ENCODE assay signal across 10 cellular contexts in the genomic region with DNA sequence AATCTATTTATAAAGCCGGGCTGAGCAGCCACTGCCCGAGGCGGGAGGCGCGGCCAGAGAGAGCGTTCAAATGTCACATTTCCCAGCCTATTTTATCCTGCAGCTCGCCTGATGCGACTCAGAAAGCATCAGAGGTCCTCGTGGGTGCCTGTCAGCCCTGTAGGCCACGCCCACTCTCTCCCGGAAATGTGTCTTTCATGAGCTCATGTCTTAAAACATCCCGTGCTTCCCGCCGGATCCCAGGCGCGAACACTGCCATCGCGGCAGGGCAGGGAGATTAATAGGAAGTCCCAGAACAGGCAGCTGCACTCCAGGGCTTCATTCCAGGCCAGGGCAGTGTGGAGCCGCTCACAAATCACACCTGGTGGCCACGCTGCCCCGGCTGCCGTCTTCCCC.
DNase-seq lines count a peak whose midpoint lies in the region; ATAC-seq and TF ChIP-seq lines count a peak whose summit lies in the region.
"Had no signal": no experiment of that assay in that cellular context is flagged by ENCODE, and none has a peak within 500 bp of the region (broad histone marks: within the 10 kb centered on the region; RNA-seq: fewer than 3 reads in every experiment).

No MANE protein-coding gene starts in this region.

- no peaks in the 10 kb centered on the region for H3K9me1 ChIP-seq in IMR-90 (ENCODE audit: insufficient read depth, low read length)

- no peak overlapping the region for H3K4me3 Mint-ChIP-seq in CD4-positive, alpha-beta memory T cell
- H3K4me3 Mint-ChIP-seq: activated CD4-positive, alpha-beta memory T cell treated with anti-CD3 and anti-CD28 coated beads, Interleukin-2, amount 10 ng/mL, durations not matched to agents 7 days and 5 days; memory B cell had no signal

- no peaks in the 10 kb centered on the region for H3K9me3 Mint-ChIP-seq in CD4-positive, alpha-beta memory T cell
- H3K9me3 Mint-ChIP-seq: memory B cell had no signal

- TF ChIP-seq POLR2A in IMR-90 (IDR thresholded peaks at IDR 0.05; ENCODE audit: low read depth, low read length): no peak
- no peak for TF ChIP-seq POLR2A in lower leg skin (IDR thresholded peaks at IDR 0.05)

- H2BK5ac ChIP-seq in IMR-90 (ENCODE audit: low read depth, low read length, poor library complexity, severe bottlenecking): no peak overlapping the region

- no peaks in the 10 kb centered on the region for H3K27me3 ChIP-seq in IMR-90 (ENCODE audit: control insufficient read depth, insufficient read depth, low read length)
- no peaks in the 10 kb centered on the region for H3K27me3 ChIP-seq in thoracic aorta (replicated peaks; ENCODE audit: insufficient read depth)
- peaks cover 4% of the 10 kb centered on the region for H3K27me3 ChIP-seq in CD4-positive, alpha-beta memory T cell (ENCODE audit: insufficient read depth, low read length)

- dilution Hi-C loops in IMR-90 (cut with HindIII; ENCODE audit: low sequenced_read_pairs, unreplicated experiment): no loop called here

- no peaks in the 10 kb centered on the region for H3K36me3 ChIP-seq in IMR-90 (ENCODE audit: control insufficient read depth, insufficient read depth, low read length)
- no peaks in the 10 kb centered on the region for H3K36me3 ChIP-seq in thoracic aorta
- H3K36me3 ChIP-seq in CD4-positive, alpha-beta memory T cell (ENCODE audit: insufficient read depth, low read length): no peaks in the 10 kb centered on the region

- H3K14ac ChIP-seq in IMR-90 (replicated peaks; ENCODE audit: low read depth, low read length): no peak overlapping the region

- H2BK15ac ChIP-seq in IMR-90 (ENCODE audit: low read depth, low read length): no peak overlapping the region

- DNase-seq in IMR-90 (peak; percentile 6), choroid plexus epithelial cell (ENCODE audit: low read depth) (peak; percentile 11), lower leg skin (ENCODE audit: low spot score in 2 of 2) (peak; percentile 63 to 90), thoracic aorta (ENCODE audit: low spot score) (peak; percentile 90), NCI-H1048 (lab: John Stamatoyannopoulos, UW) (no peak)
- no peak for DNase-seq in CD4-positive, alpha-beta memory T cell
- DNase-seq: activated CD4-positive, alpha-beta memory T cell treated with anti-CD3 and anti-CD28 coated beads, Interleukin-2, amount 10 ng/mL, durations not matched to agents 7 days and 5 days had no signal

- in situ Hi-C loops in IMR-90 (cut with MboI; ENCODE audit: low sequenced_read_pairs): no loop called here

- H2AK9ac ChIP-seq in IMR-90 (replicated peaks; ENCODE audit: low read depth, low read length, poor library complexity): no peak overlapping the region

- H3K27ac ChIP-seq in IMR-90 (ENCODE audit: insufficient read depth, low read length) (no peak overlapping the region), thoracic aorta (peak overlapping the region; percentile 97 to 100)
- no peak overlapping the region for H3K27ac ChIP-seq in CD4-positive, alpha-beta memory T cell (ENCODE audit: low read depth, low read length)

- no peaks in the 10 kb centered on the region for H3K79me1 ChIP-seq in IMR-90 (ENCODE audit: low read depth in 1 of 2, low read length in 2 of 2)

- no peak overlapping the region for H4K91ac ChIP-seq in IMR-90 (ENCODE audit: insufficient read depth, low read depth, low read length)

- TF ChIP-seq CTCF in IMR-90 (conservative IDR thresholded peaks at IDR 0.05; ENCODE audit: low read depth, low read length) (no peak), choroid plexus epithelial cell (conservative IDR thresholded peaks at IDR 0.05; ENCODE audit: low read depth, low read length) (no peak), lower leg skin (IDR thresholded peaks at IDR 0.05) (no peak), thoracic aorta (IDR thresholded peaks at IDR 0.05) (no peak)

- no peaks in the 10 kb centered on the region for H4K20me1 ChIP-seq in IMR-90 (ENCODE audit: insufficient read depth, low read length)

- CTCF ChIA-PET in IMR-90 (lab: Yijun Ruan, JAX): no interaction called here
- CTCF ChIA-PET in CD4-positive, alpha-beta memory T cell (lab: Charles Lee; ENCODE audit: partially characterized antibody): no interaction called here

- H3K9me3 ChIP-seq in IMR-90 (ENCODE audit: control insufficient read depth, insufficient read depth, low read length) (peaks cover 54% of the 10 kb centered on the region), thoracic aorta (no peaks in the 10 kb centered on the region)
- H3K9me3 ChIP-seq in CD4-positive, alpha-beta memory T cell (ENCODE audit: control insufficient read depth in 1 of 2, low read length in 2 of 2): no peaks in the 10 kb centered on the region

- no peak overlapping the region for H3K4me2 ChIP-seq in IMR-90 (ENCODE audit: low read depth, low read length)

- H3K9ac ChIP-seq in IMR-90 (ENCODE audit: low read depth, low read length): no peak overlapping the region

- no TSS peak for BruUV-seq in IMR-90 (replicated peaks; lab: Mats Ljungman, UMichigan)

- TF ChIP-seq RAD21 in IMR-90 (IDR thresholded peaks at IDR 0.05; ENCODE audit: low read length): no peak

- no peak overlapping the region for H3K18ac ChIP-seq in IMR-90 (ENCODE audit: low read depth, low read length)

- intact Hi-C loops in IMR-90 (cut with micrococcal nuclease) (no loop called here), lower leg skin (cut with DNase I; ENCODE audit: low total_unique reads) (no loop called here)
- intact Hi-C loops in CD4-positive, alpha-beta memory T cell (cut with micrococcal nuclease): no loop called here

- H2BK20ac ChIP-seq in IMR-90 (ENCODE audit: low read depth, low read length): no peak overlapping the region

- peaks cover 7 to 18% of the 10 kb centered on the region in 2 donors for H3K27me3 Mint-ChIP-seq in CD4-positive, alpha-beta memory T cell
- H3K27me3 Mint-ChIP-seq: activated CD4-positive, alpha-beta memory T cell treated with anti-CD3 and anti-CD28 coated beads, Interleukin-2, amount 10 ng/mL, durations not matched to agents 7 days and 5 days had no signal

- H3K27ac Mint-ChIP-seq in CD4-positive, alpha-beta memory T cell: no peak overlapping the region
- H3K27ac Mint-ChIP-seq: activated CD4-positive, alpha-beta memory T cell treated with anti-CD3 and anti-CD28 coated beads, Interleukin-2, amount 10 ng/mL, durations not matched to agents 7 days and 5 days; memory B cell had no signal

- H3K23ac ChIP-seq in IMR-90 (ENCODE audit: low read depth, low read length): no peak overlapping the region

- WGBS in IMR-90 (ENCODE audit: extremely low coverage in 2 of 2, insufficient read length in 1 of 2), 2 experiments: 22% methylated on average over 10 of the region's 22 CpGs; no CpG with 5 or more reads in 1 of the 2 experiments
- WGBS in lower leg skin, 2 donors: 10 to 22% methylated on average over 21 to 22 of the region's 22 CpGs

- no peak overlapping the region for H4K8ac ChIP-seq in IMR-90 (ENCODE audit: low read depth in 2 of 2, low read length in 2 of 2)

- H3K4me1 ChIP-seq in IMR-90 (ENCODE audit: control insufficient read depth, insufficient read depth, low read length) (no peaks in the 10 kb centered on the region), thoracic aorta (ENCODE audit: control insufficient read depth in 1 of 2, low read depth in 2 of 2) (peaks cover 44 to 85% of the 10 kb centered on the region in 2 donors)
- no peaks in the 10 kb centered on the region for H3K4me1 ChIP-seq in CD4-positive, alpha-beta memory T cell (ENCODE audit: insufficient read depth, low read length)

- H3K36me3 Mint-ChIP-seq in CD4-positive, alpha-beta memory T cell: no peaks in the 10 kb centered on the region
- H3K36me3 Mint-ChIP-seq: memory B cell had no signal

- no peak overlapping the region for H2AFZ ChIP-seq in IMR-90 (replicated peaks; ENCODE audit: low read length, poor library complexity)

- ATAC-seq in IMR-90 (ENCODE audit: low read depth) (no peak), thoracic aorta (ENCODE audit: insufficient number of reproducible peaks, low FRiP score, low read depth) (peak; percentile 62), GM21576 (IDR thresholded peaks at IDR 0.05; ENCODE audit: unreplicated experiment) (no peak), HG02642 (IDR thresholded peaks at IDR 0.05; ENCODE audit: poor library complexity, unreplicated experiment) (no peak)

- H3K56ac ChIP-seq in IMR-90 (ENCODE audit: extremely low read depth, insufficient read depth, low read length): no peak overlapping the region

- no peak overlapping the region for H2AK5ac ChIP-seq in IMR-90 (ENCODE audit: low read depth, low read length)

- H3K4ac ChIP-seq in IMR-90 (ENCODE audit: low read depth, low read length): no peak overlapping the region

- no peak overlapping the region for H4K5ac ChIP-seq in IMR-90 (ENCODE audit: low read depth, low read length)

- no peak overlapping the region for H2BK120ac ChIP-seq in IMR-90 (ENCODE audit: low read depth, low read length)

- H3K4me3 ChIP-seq in IMR-90 (ENCODE audit: insufficient read depth, low read depth, low read length) (no peak overlapping the region), choroid plexus epithelial cell (ENCODE audit: low read depth, low read length) (no peak overlapping the region), lower leg skin (ENCODE audit: low read depth, poor library complexity, severe bottlenecking) (no peak overlapping the region), thoracic aorta (peak overlapping the region; percentile 34)
- no peak overlapping the region for H3K4me3 ChIP-seq in CD4-positive, alpha-beta memory T cell (ENCODE audit: low read length in 2 of 2)

- no peaks in the 10 kb centered on the region for H3K4me1 Mint-ChIP-seq in CD4-positive, alpha-beta memory T cell
- H3K4me1 Mint-ChIP-seq: activated CD4-positive, alpha-beta memory T cell treated with anti-CD3 and anti-CD28 coated beads, Interleukin-2, amount 10 ng/mL, durations not matched to agents 7 days and 5 days; memory B cell had no signal

- POLR2A ChIA-PET in IMR-90 (lab: Charles Lee; ENCODE audit: unreplicated experiment): no interaction called here
- POLR2A ChIA-PET in CD4-positive, alpha-beta memory T cell (lab: Charles Lee; ENCODE audit: partially characterized antibody): no interaction called here

TF ChIP-seq in IMR-90, 13 proteins besides CTCF, POLR2A, EP300 and RAD21 (continues in another document):
- no peak for TF ChIP-seq CEBPB (IDR thresholded peaks at IDR 0.05; ENCODE audit: low read depth, low read length)
- no peak for TF ChIP-seq CHD1 (IDR thresholded peaks at IDR 0.05; ENCODE audit: low read depth, low read length)
- TF ChIP-seq, protein P1, sequence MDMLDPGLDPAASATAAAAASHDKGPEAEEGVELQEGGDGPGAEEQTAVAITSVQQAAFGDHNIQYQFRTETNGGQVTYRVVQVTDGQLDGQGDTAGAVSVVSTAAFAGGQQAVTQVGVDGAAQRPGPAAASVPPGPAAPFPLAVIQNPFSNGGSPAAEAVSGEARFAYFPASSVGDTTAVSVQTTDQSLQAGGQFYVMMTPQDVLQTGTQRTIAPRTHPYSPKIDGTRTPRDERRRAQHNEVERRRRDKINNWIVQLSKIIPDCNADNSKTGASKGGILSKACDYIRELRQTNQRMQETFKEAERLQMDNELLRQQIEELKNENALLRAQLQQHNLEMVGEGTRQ (IDR thresholded peaks at IDR 0.05; ENCODE audit: low read depth, low read length): no peak
- TF ChIP-seq FOS (IDR thresholded peaks at IDR 0.05; ENCODE audit: low read depth, low read length): no peak
- TF ChIP-seq BHLHE40 (IDR thresholded peaks at IDR 0.05; ENCODE audit: low read depth, low read length): no peak
- TF ChIP-seq RFX5 (IDR thresholded peaks at IDR 0.05; ENCODE audit: low read depth, low read length): no peak
- no peak for TF ChIP-seq SMC3 (IDR thresholded peaks at IDR 0.05; ENCODE audit: low read depth, low read length)

Comparison
In these comparisons a context has a peak if more than half of its experiments do, and no peak if none do; other contexts are left out.
1. DNase-seq: peak in IMR-90 (single experiment), choroid plexus epithelial cell (single experiment), lower leg skin (2 of 2) and thoracic aorta (single experiment); none in NCI-H1048 (single experiment) and CD4-positive, alpha-beta memory T cell (0 of 5).
2. H3K27ac ChIP-seq: peak in thoracic aorta (2 of 2); none in IMR-90 (single experiment) and CD4-positive, alpha-beta memory T cell (single experiment).